18 cellular contexts compared by ENCODE assay signal in the genomic region with DNA sequence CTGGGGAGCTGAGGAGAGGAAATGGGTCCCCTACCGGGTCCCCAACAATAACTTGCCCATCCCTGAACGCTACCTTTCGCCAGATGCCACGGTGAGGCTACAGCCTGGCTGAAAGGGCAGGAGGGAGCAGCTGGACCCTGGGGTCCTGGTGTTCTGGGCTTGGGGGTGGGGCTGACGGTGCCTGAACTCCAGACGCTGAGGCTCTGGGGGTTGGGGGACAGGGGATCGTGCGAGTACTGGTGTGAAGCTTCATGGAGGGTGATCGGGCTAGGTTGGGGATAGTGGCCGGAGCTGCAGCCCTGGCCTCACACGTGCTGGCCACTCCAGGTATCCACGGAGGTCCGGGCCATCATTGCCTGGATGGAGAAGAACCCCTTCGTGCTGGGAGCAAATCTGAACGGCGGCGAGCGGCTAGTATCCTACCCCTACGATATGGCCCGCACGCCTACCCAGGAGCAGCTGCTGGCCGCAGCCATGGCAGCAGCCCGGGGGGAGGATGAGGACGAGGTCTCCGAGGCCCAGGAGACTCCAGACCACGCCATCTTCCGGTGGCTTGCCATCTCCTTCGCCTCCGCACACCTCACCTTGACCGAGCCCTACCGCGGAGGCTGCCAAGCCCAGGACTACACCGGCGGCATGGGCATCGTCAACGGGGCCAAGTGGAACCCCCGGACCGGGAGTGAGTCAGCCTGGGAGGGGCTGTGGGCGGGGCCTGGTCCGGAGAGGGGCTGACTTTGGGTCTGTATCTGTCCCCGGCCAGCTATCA. TPM values are rescaled to one million over a fixed set of nuclear protein-coding genes. Genes with fewer than 3 reads are reported as not detected.
DNase-seq lines count a peak whose midpoint lies in the region; ATAC-seq lines count a peak whose summit lies in the region.
"Had no signal": no experiment of that assay in that cellular context is flagged by ENCODE, and none has a peak within 500 bp of the region (broad histone marks: within the 10 kb centered on the region; RNA-seq: fewer than 3 reads in every experiment).

No MANE protein-coding gene starts in this region.

- no peaks in the 10 kb centered on the region for H3K9me3 Mint-ChIP-seq in stimulated activated naive CD8-positive, alpha-beta T cell treated with anti-CD3 and anti-CD28 coated beads, Interleukin-15, amount 100 ng/mL, for 72 hours
- H3K9me3 Mint-ChIP-seq in activated naive CD4-positive, alpha-beta T cell treated with anti-CD3 and anti-CD28 coated beads, Interleukin-2, amount 50 U/mL, for 72 hours: no peaks in the 10 kb centered on the region
- H3K9me3 Mint-ChIP-seq: activated CD4-positive, alpha-beta T cell treated with anti-CD3 and anti-CD28 coated beads, Interleukin-2, amount 10 ng/mL, durations not matched to agents 24 days and 14 days had no signal

- H3K4me1 Mint-ChIP-seq in stimulated activated naive CD8-positive, alpha-beta T cell treated with anti-CD3 and anti-CD28 coated beads, Interleukin-15, amount 100 ng/mL, for 72 hours: peaks cover 15% of the 10 kb centered on the region
- H3K4me1 Mint-ChIP-seq: activated CD4-positive, alpha-beta T cell treated with anti-CD3 and anti-CD28 coated beads, Interleukin-2, amount 10 ng/mL, durations not matched to agents 24 days and 14 days; B cell; T-helper 17 cell had no signal

- H3K27ac Mint-ChIP-seq in stimulated activated naive CD8-positive, alpha-beta T cell treated with anti-CD3 and anti-CD28 coated beads, Interleukin-15, amount 100 ng/mL, for 72 hours: peak overlapping the region; percentile 40 to 82
- peak overlapping the region in 1 of 2 donors; percentile 38 for H3K27ac Mint-ChIP-seq in activated naive CD4-positive, alpha-beta T cell treated with anti-CD3 and anti-CD28 coated beads, Interleukin-2, amount 50 U/mL, for 72 hours
- H3K27ac Mint-ChIP-seq: B cell, T-helper 17 cell had no signal

- peaks cover 0 to 6% of the 10 kb centered on the region in 2 donors for H3K36me3 Mint-ChIP-seq in activated naive CD4-positive, alpha-beta T cell treated with anti-CD3 and anti-CD28 coated beads, Interleukin-2, amount 50 U/mL, for 72 hours

- H3K27me3 Mint-ChIP-seq in stimulated activated naive CD8-positive, alpha-beta T cell treated with anti-CD3 and anti-CD28 coated beads, Interleukin-15, amount 100 ng/mL, for 72 hours: no peaks in the 10 kb centered on the region
- H3K27me3 Mint-ChIP-seq: activated CD4-positive, alpha-beta T cell treated with anti-CD3 and anti-CD28 coated beads, Interleukin-2, amount 10 ng/mL, durations not matched to agents 24 days and 14 days; B cell; T-helper 17 cell had no signal

- no peaks in the 10 kb centered on the region for H3K9me3 ChIP-seq in iPS-15b (ENCODE audit: control insufficient read depth, insufficient read depth, low read length)
- H3K9me3 ChIP-seq: pancreas had no signal

- ATAC-seq in stimulated activated naive CD8-positive, alpha-beta T cell treated with anti-CD3 and anti-CD28 coated beads, Interleukin-15, amount 100 ng/mL, for 72 hours: no peak
- ATAC-seq in stimulated activated naive CD8-positive, alpha-beta T cell treated with anti-CD3 and anti-CD28 coated beads, Interleukin-15, Interleukin-2, amounts not matched to agents 100 U/mL and 50 U/mL, for 24 hours: no peak
- ATAC-seq in activated naive CD4-positive, alpha-beta T cell treated with anti-CD3 and anti-CD28 coated beads, Interleukin-2, amount 50 U/mL, for 72 hours: no peak
- ATAC-seq: esophagus mucosa, T-helper 17 cell had no signal

- DNase-seq in stimulated activated naive CD8-positive, alpha-beta T cell treated with anti-CD3 and anti-CD28 coated beads, Interleukin-15, amount 100 ng/mL, for 72 hours: no peak
- no peak for DNase-seq in stimulated activated naive CD8-positive, alpha-beta T cell treated with anti-CD3 and anti-CD28 coated beads, Interleukin-15, Interleukin-2, amounts not matched to agents 100 U/mL and 50 U/mL, for 24 hours
- DNase-seq in NCI-H1930 (lab: John Stamatoyannopoulos, UW) (peak; percentile 9 to 16), cerebellar nuclear complex (lab: John Stamatoyannopoulos, UW) (no peak), ecto neural progenitor cell (ENCODE audit: low spot score) (no peak), AML-193 (lab: John Stamatoyannopoulos, UW) (no peak)
- DNase-seq in activated naive CD4-positive, alpha-beta T cell treated with anti-CD3 and anti-CD28 coated beads, Interleukin-2, amount 50 U/mL, for 72 hours (ENCODE audit: low spot score in 2 of 2): no peak
- DNase-seq: activated CD4-positive, alpha-beta T cell treated with anti-CD3 and anti-CD28 coated beads, Interleukin-2, amount 10 ng/mL, durations not matched to agents 24 days and 14 days; activated T-cell treated with anti-CD3 and anti-CD28 coated beads, Interleukin-2, amount 50 U/mL, for 48 hours; amniotic stem cell; MM.1S; T-helper 17 cell had no signal

- H3K4me3 Mint-ChIP-seq in stimulated activated naive CD8-positive, alpha-beta T cell treated with anti-CD3 and anti-CD28 coated beads, Interleukin-15, amount 100 ng/mL, for 72 hours: no peak overlapping the region
- H3K4me3 Mint-ChIP-seq: activated CD4-positive, alpha-beta T cell treated with anti-CD3 and anti-CD28 coated beads, Interleukin-2, amount 10 ng/mL, durations not matched to agents 24 days and 14 days; B cell; T-helper 17 cell had no signal

- peaks cover 49% of the 10 kb centered on the region for H3K36me3 ChIP-seq in iPS-15b (ENCODE audit: control insufficient read depth, insufficient read depth, low read length)

- no peak overlapping the region for H3K9ac ChIP-seq in iPS-15b (ENCODE audit: low read depth, low read length)

- no peaks in the 10 kb centered on the region for H3K4me1 ChIP-seq in iPS-15b (ENCODE audit: control insufficient read depth, insufficient read depth, low read length)
- H3K4me1 ChIP-seq: pancreas had no signal

- no peaks in the 10 kb centered on the region for H3K27me3 ChIP-seq in iPS-15b (ENCODE audit: control insufficient read depth, insufficient read depth, low read length)
- H3K27me3 ChIP-seq: pancreas had no signal

- peak overlapping the region; percentile 30 for H3K4me3 ChIP-seq in iPS-15b (ENCODE audit: low read depth, low read length)
- H3K4me3 ChIP-seq: pancreas had no signal

RNA-seq across cellular contexts. Expression of a gene that starts 8.3 kb away (rescaled TPM):
- total RNA-seq in activated naive CD4-positive, alpha-beta T cell treated with anti-CD3 and anti-CD28 coated beads, Interleukin-2, amount 50 U/mL, for 72 hours: 10 to 100 TPM; 14.6 to 26.9 TPM
- total RNA-seq: NCI-H460 had no signal

RNA-seq across cellular contexts. Expression of a gene that starts 10.9 kb away (rescaled TPM):
- 100 to 1,000 TPM; 129 to 212 TPM for total RNA-seq in activated naive CD4-positive, alpha-beta T cell treated with anti-CD3 and anti-CD28 coated beads, Interleukin-2, amount 50 U/mL, for 72 hours

RNA-seq across cellular contexts. Expression of a gene that starts 28.7 kb away (rescaled TPM):
- not detected for total RNA-seq in activated naive CD4-positive, alpha-beta T cell treated with anti-CD3 and anti-CD28 coated beads, Interleukin-2, amount 50 U/mL, for 72 hours
- total RNA-seq: activated CD4-positive, alpha-beta T cell treated with anti-CD3 and anti-CD28 coated beads, Interleukin-2, amount 10 ng/mL, durations not matched to agents 24 days and 14 days; B cell; esophagus mucosa; NCI-H460; T-helper 17 cell had no signal

RNA-seq across cellular contexts. Expression of a gene that starts 30.1 kb away (rescaled TPM):
- 10 to 100 TPM; 35.7 to 37.2 TPM for total RNA-seq in activated naive CD4-positive, alpha-beta T cell treated with anti-CD3 and anti-CD28 coated beads, Interleukin-2, amount 50 U/mL, for 72 hours

RNA-seq across cellular contexts. Expression of a gene that starts 47.0 kb away (rescaled TPM):
- total RNA-seq in activated naive CD4-positive, alpha-beta T cell treated with anti-CD3 and anti-CD28 coated beads, Interleukin-2, amount 50 U/mL, for 72 hours: 1 to 10 TPM in 1 of 2 donors, under 1 TPM in 1; 0.64 to 1.0 TPM
- total RNA-seq: kidney epithelial cell, NCI-H460 had no signal

Comparison
In these comparisons a context has a peak if more than half of its experiments do, and no peak if none do; other contexts are left out.
1. DNase-seq: peak in NCI-H1930 (2 of 2); none in stimulated activated naive CD8-positive, alpha-beta T cell treated with anti-CD3 and anti-CD28 coated beads, Interleukin-15, amount 100 ng/mL, for 72 hours (0 of 2), stimulated activated naive CD8-positive, alpha-beta T cell treated with anti-CD3 and anti-CD28 coated beads, Interleukin-15, Interleukin-2, amounts not matched to agents 100 U/mL and 50 U/mL, for 24 hours (single experiment), cerebellar nuclear complex (0 of 2), ecto neural progenitor cell (single experiment), activated naive CD4-positive, alpha-beta T cell treated with anti-CD3 and anti-CD28 coated beads, Interleukin-2, amount 50 U/mL, for 72 hours (0 of 2) and AML-193 (0 of 2).